ENCODE assay signal across 9 cellular contexts in genomic region chr19:18649371-18650047, GRCh38. TPM values are rescaled to one million over a fixed set of nuclear protein-coding genes. Genes with fewer than 3 reads are reported as not detected.
A peak's percentile ranks its signal among the peaks of the same experiment; 100 is the strongest.
DNase-seq lines count a peak whose midpoint lies in the region; ATAC-seq, FAIRE-seq and TF ChIP-seq lines count a peak whose summit lies in the region.
"Had no signal": no experiment of that assay in that cellular context is flagged by ENCODE, and none has a peak within 500 bp of the region (broad histone marks: within the 10 kb centered on the region; RNA-seq: fewer than 3 reads in every experiment).

No MANE protein-coding gene starts in this region.

- H3K4me1 ChIP-seq in HUES64 (ENCODE audit: insufficient read depth, low read length) (peaks cover 13% of the 10 kb centered on the region), lung (ENCODE audit: control insufficient read depth in 2 of 2, insufficient read depth in 2 of 2, low read length in 2 of 2) (peaks cover 0 to 20% of the 10 kb centered on the region in 2 donors)

- H3K9me3 ChIP-seq in HUES64 (ENCODE audit: insufficient read depth, low read depth, low read length) (no peaks in the 10 kb centered on the region), lung (ENCODE audit: control insufficient read depth in 2 of 2, insufficient read depth in 1 of 2, low read length in 1 of 2) (no peaks in the 10 kb centered on the region)

- peak overlapping the region; percentile 57 for H3K4me3 Mint-ChIP-seq in chondrocyte (ENCODE audit: unreplicated experiment)

- peak overlapping the region; percentile 99 for H3K27ac Mint-ChIP-seq in chondrocyte (ENCODE audit: unreplicated experiment)

- peaks cover 40% of the 10 kb centered on the region for H3K4me1 Mint-ChIP-seq in chondrocyte (ENCODE audit: low read depth)

- WGBS in HUES64: 28% methylated on average over 27 of the region's 27 CpGs
- 5 to 23% methylated on average over 25 to 27 of the region's 27 CpGs for WGBS in lung, 2 donors

- H3K36me3 ChIP-seq in HUES64 (ENCODE audit: insufficient read depth, low read length) (no peaks in the 10 kb centered on the region), lung (ENCODE audit: control insufficient read depth in 2 of 2, insufficient read depth in 2 of 2, low read length in 2 of 2) (no peaks in the 10 kb centered on the region)

- no peaks in the 10 kb centered on the region for H3K27me3 Mint-ChIP-seq in chondrocyte (ENCODE audit: low read depth)

- FAIRE-seq in GM19239 (lab: Jason Lieb, UNC): no peak
- FAIRE-seq: endometrium had no signal

- TF ChIP-seq CTCF in chondrocyte (IDR thresholded peaks at IDR 0.05) (no peak), lung (IDR thresholded peaks at IDR 0.05; ENCODE audit: control extremely low read depth, extremely low read depth) (no peak)

- no peak overlapping the region for H3K4me3 ChIP-seq in HUES64 (ENCODE audit: low read length)
- H3K4me3 ChIP-seq in lung: no peak overlapping the region

- no peak for DNase-seq in chondrocyte (ENCODE audit: low spot score)
- DNase-seq in lung (ENCODE audit: low spot score): peak; percentile 45
- no peak for DNase-seq in NCI-H2196 (lab: John Stamatoyannopoulos, UW; ENCODE audit: unreplicated experiment)
- no peak for DNase-seq in GM19239 (ENCODE audit: insufficient read length, low spot score)
- DNase-seq in iPS-NIHi7 (ENCODE audit: extremely low spot score): no peak
- DNase-seq in NCI-H748 treated with DMSO at 0.1 percent for 48 hours (lab: John Stamatoyannopoulos, UW): no peak

- H3K36me3 Mint-ChIP-seq in chondrocyte (ENCODE audit: low read depth): no peaks in the 10 kb centered on the region

- ATAC-seq in lung (ENCODE audit: insufficient read depth, low FRiP score): no peak

- H3K9me3 Mint-ChIP-seq in chondrocyte (ENCODE audit: low read depth): no peaks in the 10 kb centered on the region

- H3K27me3 ChIP-seq in HUES64 (ENCODE audit: insufficient read depth, low read length) (no peaks in the 10 kb centered on the region), lung (ENCODE audit: control insufficient read depth, insufficient read depth) (no peaks in the 10 kb centered on the region)

- H3K27ac ChIP-seq in HUES64 (ENCODE audit: low read depth, low read length) (peak overlapping the region; percentile 65; the same call in 1 of the 2 replicates), lung (ENCODE audit: low read depth in 1 of 2, low read length in 1 of 2) (peak overlapping the region; percentile 61 to 83), temporal lobe (ENCODE audit: low read depth, low read length) (peak overlapping the region; percentile 76)

- H3K9ac ChIP-seq in HUES64 (ENCODE audit: low read depth, low read length): 0 out of 2 replicates have a peak overlapping the region, but pooled peaks have one; percentile 53

RNA-seq across cellular contexts. Expression of gene KLHL26, which starts 12.7 kb away (rescaled TPM):
- 4.2 TPM for polyA plus RNA-seq in HUES64 (2013, experiment 1 of 2)
- 4.1 TPM for polyA plus RNA-seq in HUES64 (2013, experiment 2 of 2)
- total RNA-seq in chondrocyte (6.6 to 9.8 TPM (median 8.0 TPM) in 3 replicates), lung (10 to 100 TPM; 11.0 to 18.0 TPM), temporal lobe (8.6 TPM)
- polyA plus RNA-seq in lung: 1 to 10 TPM; 4.1 to 5.9 TPM

RNA-seq across cellular contexts. Expression of gene CRTC1, which starts 34.0 kb away (rescaled TPM):
- 9.8 TPM for polyA plus RNA-seq in HUES64 (2013, experiment 1 of 2)
- 9.7 TPM for polyA plus RNA-seq in HUES64 (2013, experiment 2 of 2)
- total RNA-seq in chondrocyte (14.6 to 17.2 TPM (median 15.5 TPM) in 3 replicates), lung (10 to 100 TPM in 1 of 2 donors, 1 to 10 TPM in 1; 4.2 to 16.0 TPM), temporal lobe (13.3 TPM)
- polyA plus RNA-seq in lung: 1 to 10 TPM; 5.8 to 8.7 TPM

RNA-seq across cellular contexts. Expression of gene TMEM59L, which starts 36.8 kb away (rescaled TPM):
- 3.7 TPM for polyA plus RNA-seq in HUES64 (2013, experiment 1 of 2)
- polyA plus RNA-seq in HUES64 (2013, experiment 2 of 2): 4.8 TPM
- total RNA-seq in chondrocyte: 4.4 to 4.8 TPM (median 4.4 TPM) in 3 replicates
- total RNA-seq in lung: 1 to 10 TPM; 1.7 to 2.8 TPM
- 1 to 10 TPM in 1 of 2 donors, under 1 TPM in 1; 0.49 to 1.1 TPM for polyA plus RNA-seq in lung
- 42.0 TPM for total RNA-seq in temporal lobe

RNA-seq across cellular contexts. Expression of gene CRLF1, which starts 42.9 kb away (rescaled TPM):
- polyA plus RNA-seq in HUES64 (2013, experiment 1 of 2): 4.2 TPM
- 8.9 TPM for polyA plus RNA-seq in HUES64 (2013, experiment 2 of 2)
- total RNA-seq in chondrocyte (13.2 to 21.9 TPM (median 15.3 TPM) in 3 replicates), lung (10 to 100 TPM; 13.3 to 36.9 TPM), temporal lobe (3.9 TPM)
- 10 to 100 TPM; 12.8 to 48.2 TPM for polyA plus RNA-seq in lung
